In the genomic region with DNA sequence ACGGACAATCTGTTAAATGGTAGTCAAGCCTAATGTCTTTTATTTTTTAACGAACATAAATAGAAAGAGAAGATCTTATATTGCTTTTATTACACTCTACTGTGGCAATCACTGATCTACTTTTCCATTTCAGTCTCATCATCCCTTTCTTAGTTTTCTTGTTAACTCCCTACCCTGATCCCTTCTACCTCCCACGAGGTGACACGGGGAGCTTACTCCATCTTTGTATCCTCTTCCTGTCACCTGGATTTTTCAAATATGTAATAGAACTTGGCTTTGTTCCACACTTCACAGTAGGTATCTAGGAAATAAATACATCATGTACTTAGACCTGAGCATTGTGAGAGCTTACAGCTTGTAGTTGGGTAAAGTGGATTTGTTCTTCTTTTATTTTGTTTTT, we compare ENCODE assay signal across 22 cellular contexts.
DNase-seq lines count a peak whose midpoint lies in the region; ATAC-seq, FAIRE-seq and TF ChIP-seq lines count a peak whose summit lies in the region.
"Had no signal": no experiment of that assay in that cellular context is flagged by ENCODE, and none has a peak within 500 bp of the region (broad histone marks: within the 10 kb centered on the region; RNA-seq: fewer than 3 reads in every experiment).

No MANE protein-coding gene starts in this region.

- in situ Hi-C loops in K562 (cut with MboI), result no loop called here

- peaks cover 26% of the 10 kb centered on the region for H3K4me1 Mint-ChIP-seq in CD4-positive, alpha-beta T cell (ENCODE audit: low read depth)
- H3K4me1 Mint-ChIP-seq in Caco-2 (ENCODE audit: low read depth, unreplicated experiment), result peaks cover 21% of the 10 kb centered on the region
- peaks cover 55% of the 10 kb centered on the region for H3K4me1 Mint-ChIP-seq in activated T-helper 2 cell treated with anti-CD3 and anti-CD28 coated beads, Interferon-gamma antibody, Interleukin-2, Interleukin-4, amounts not matched to agents 10 μg/mL and 5 μg/mL and 100 μg/mL, durations not matched to agents 14 hours and 24 hours and 36 hours (ENCODE audit: low read depth)

- no peak for ATAC-seq in CD4-positive, alpha-beta T cell (ENCODE audit: poor library complexity)
- no peak for ATAC-seq in K562
- no peak for ATAC-seq in left ventricle myocardium superior
- ATAC-seq: A549, HCT116, Right ventricle myocardium inferior had no signal

- H3K9me3 ChIP-seq in CD4-positive, alpha-beta T cell (ENCODE audit: control insufficient read depth, low read length), result no peaks in the 10 kb centered on the region
- H3K9me3 ChIP-seq in Caco-2 (no peaks in the 10 kb centered on the region), K562 (replicated peaks; ENCODE audit: control insufficient read depth, insufficient read depth, low read depth, low read length) (no peaks in the 10 kb centered on the region)
- H3K9me3 ChIP-seq: A549; BLaER1 treated with 17β-estradiol and CSF1 and Interleukin-3, amounts not matched to agents 10 nM and 100 nM; SJSA1 had no signal

- no peak for TF ChIP-seq POLR2A in K562 (conservative IDR thresholded peaks at IDR 0.05)

- no peak for TF ChIP-seq RAD21 in K562 (CRISPR knock-in tag; conservative IDR thresholded peaks at IDR 0.05 in 1 of 2, IDR thresholded peaks at IDR 0.05 in 1 of 2)

- H3K9me3 Mint-ChIP-seq in CD4-positive, alpha-beta T cell, result no peaks in the 10 kb centered on the region
- peaks cover 12% of the 10 kb centered on the region for H3K9me3 Mint-ChIP-seq in Caco-2 (ENCODE audit: unreplicated experiment)
- peaks cover 6% of the 10 kb centered on the region for H3K9me3 Mint-ChIP-seq in activated T-helper 2 cell treated with anti-CD3 and anti-CD28 coated beads, Interferon-gamma antibody, Interleukin-2, Interleukin-4, amounts not matched to agents 10 μg/mL and 5 μg/mL and 100 μg/mL, durations not matched to agents 14 hours and 24 hours and 36 hours
- H3K9me3 Mint-ChIP-seq: CD8-positive, alpha-beta memory T cell had no signal

- H3K36me3 ChIP-seq in Caco-2 (ENCODE audit: control insufficient read depth, insufficient read depth, low read length) (no peaks in the 10 kb centered on the region), K562 (ENCODE audit: control insufficient read depth, insufficient read depth, low read length) (no peaks in the 10 kb centered on the region)
- H3K36me3 ChIP-seq: BLaER1 treated with 17β-estradiol and CSF1 and Interleukin-3, amounts not matched to agents 10 nM and 100 nM; SJSA1 had no signal

- H3K4me1 ChIP-seq in Caco-2, result peaks cover 8% of the 10 kb centered on the region; the same call in 1 of the 2 replicates
- H3K4me1 ChIP-seq in K562 (replicated peaks in 1 of 2; ENCODE audit: control insufficient read depth in 2 of 2, insufficient read depth in 2 of 2, low read length in 2 of 2), result peaks cover 40 to 76% of the 10 kb centered on the region in 2 experiments

- intact Hi-C loops in CD4-positive, alpha-beta T cell (cut with DNase I, micrococcal nuclease), result no loop called here
- intact Hi-C loops in Caco-2 (cut with micrococcal nuclease; ENCODE audit: unreplicated experiment) (no loop called here), K562 (cut with micrococcal nuclease) (no loop called here), left ventricle myocardium superior (cut with micrococcal nuclease) (no loop called here)
- intact Hi-C loops in activated T-helper 2 cell treated with anti-CD3 and anti-CD28 coated beads, Interferon-gamma antibody, Interleukin-2, Interleukin-4, amounts not matched to agents 10 μg/mL and 5 μg/mL and 100 μg/mL, durations not matched to agents 14 hours and 24 hours and 36 hours (cut with micrococcal nuclease), result no loop called here

- no peaks in the 10 kb centered on the region for H3K36me3 Mint-ChIP-seq in CD4-positive, alpha-beta T cell (ENCODE audit: low read depth)
- peaks cover 4% of the 10 kb centered on the region for H3K36me3 Mint-ChIP-seq in Caco-2 (ENCODE audit: insufficient read depth, unreplicated experiment)
- peaks cover 6% of the 10 kb centered on the region for H3K36me3 Mint-ChIP-seq in activated T-helper 2 cell treated with anti-CD3 and anti-CD28 coated beads, Interferon-gamma antibody, Interleukin-2, Interleukin-4, amounts not matched to agents 10 μg/mL and 5 μg/mL and 100 μg/mL, durations not matched to agents 14 hours and 24 hours and 36 hours (ENCODE audit: low read depth)
- H3K36me3 Mint-ChIP-seq: CD8-positive, alpha-beta memory T cell had no signal

- H4K20me1 ChIP-seq in K562 (replicated peaks; ENCODE audit: control insufficient read depth, insufficient read depth, low read length), result no peaks in the 10 kb centered on the region
- H4K20me1 ChIP-seq: BLaER1 treated with 17β-estradiol and CSF1 and Interleukin-3, amounts not matched to agents 10 nM and 100 nM had no signal

- no peak overlapping the region for H3K4me2 ChIP-seq in K562 (ENCODE audit: insufficient read depth, low read length)
- H3K4me2 ChIP-seq: A549, PC-9 had no signal

- H3K9ac ChIP-seq in K562 (ENCODE audit: insufficient read depth in 1 of 2, low read depth in 2 of 2, low read length in 2 of 2), result no peak overlapping the region
- H3K9ac ChIP-seq: BLaER1 treated with 17β-estradiol and CSF1 and Interleukin-3, amounts not matched to agents 10 nM and 100 nM had no signal

- H3K4me3 Mint-ChIP-seq in CD4-positive, alpha-beta T cell, result no peak overlapping the region
- H3K4me3 Mint-ChIP-seq in Caco-2 (ENCODE audit: unreplicated experiment), result no peak overlapping the region
- no peak overlapping the region for H3K4me3 Mint-ChIP-seq in activated T-helper 2 cell treated with anti-CD3 and anti-CD28 coated beads, Interferon-gamma antibody, Interleukin-2, Interleukin-4, amounts not matched to agents 10 μg/mL and 5 μg/mL and 100 μg/mL, durations not matched to agents 14 hours and 24 hours and 36 hours (ENCODE audit: low read depth)
- H3K4me3 Mint-ChIP-seq: CD8-positive, alpha-beta memory T cell had no signal

- peak overlapping the region; percentile 64 for H2AFZ ChIP-seq in K562 (ENCODE audit: low read depth, low read length)
- H2AFZ ChIP-seq: PC-9 had no signal

- TF ChIP-seq EP300 in K562 (IDR thresholded peaks at IDR 0.05; ENCODE audit: low read length), result no peak

- POLR2A ChIA-PET in CD4-positive, alpha-beta T cell (lab: Charles Lee), result no interaction called here
- POLR2A ChIA-PET in Caco-2 (lab: Charles Lee) (no interaction called here), K562 (lab: Yijun Ruan, JAX) (no interaction called here)

- CTCF ChIA-PET in CD4-positive, alpha-beta T cell (lab: Charles Lee), result no interaction called here
- CTCF ChIA-PET in Caco-2 (lab: Charles Lee) (no interaction called here), K562 (lab: Yijun Ruan, JAX; ENCODE audit: low intra/inter-chr PET ratio) (no interaction called here)

- H3K79me2 ChIP-seq in K562 (ENCODE audit: control insufficient read depth, insufficient read depth, low read length), result no peaks in the 10 kb centered on the region

- no peak for DNase-seq in CD4-positive, alpha-beta T cell
- DNase-seq in Caco-2, result no peak
- peak; percentile 34 for DNase-seq in NCI-H345 (lab: John Stamatoyannopoulos, UW)
- DNase-seq in K562 (ENCODE audit: extremely low read depth in 1 of 4, low spot score in 3 of 4), result no peak
- no peak for DNase-seq in activated T-helper 2 cell treated with anti-CD3 and anti-CD28 coated beads, Interferon-gamma antibody, Interleukin-2, Interleukin-4, amounts not matched to agents 10 μg/mL and 5 μg/mL and 100 μg/mL, durations not matched to agents 14 hours and 24 hours and 36 hours (ENCODE audit: low spot score)
- no peak for DNase-seq in NCI-H2171 (lab: John Stamatoyannopoulos, UW)
- DNase-seq in left ventricle myocardium superior, result no peak
- no peak for DNase-seq in NCI-H2107 treated with DMSO at 0.1 percent for 48 hours (lab: John Stamatoyannopoulos, UW; ENCODE audit: unreplicated experiment)
- DNase-seq: AML-193; CD8-positive, alpha-beta memory T cell; DMS153; KG1; MM.1S; NCI-H2029; NCI-H774; PC-9; T-helper 1 cell had no signal

- no peak for FAIRE-seq in K562 (lab: Jason Lieb, UNC)
- FAIRE-seq: A549 had no signal

- WGBS in K562 (ENCODE audit: insufficient coverage, low coverage, missing lambda C conversion rate), result 66% methylated on average over 4 of the region's 4 CpGs

- H3K27ac Mint-ChIP-seq in CD4-positive, alpha-beta T cell, result peak overlapping the region; percentile 58
- H3K27ac Mint-ChIP-seq in Caco-2 (ENCODE audit: unreplicated experiment), result peak overlapping the region; percentile 21
- no peak overlapping the region for H3K27ac Mint-ChIP-seq in activated T-helper 2 cell treated with anti-CD3 and anti-CD28 coated beads, Interferon-gamma antibody, Interleukin-2, Interleukin-4, amounts not matched to agents 10 μg/mL and 5 μg/mL and 100 μg/mL, durations not matched to agents 14 hours and 24 hours and 36 hours

- no TSS peak for BruUV-seq in Caco-2 (replicated peaks; lab: Mats Ljungman, UMichigan)
- no TSS peak for BruUV-seq in K562 (replicated peaks; lab: Mats Ljungman, UMichigan)

- no peak for TF ChIP-seq CTCF in CD4-positive, alpha-beta T cell (IDR thresholded peaks at IDR 0.05)
- no peak for TF ChIP-seq CTCF in Caco-2 (IDR thresholded peaks at IDR 0.05; ENCODE audit: insufficient read depth in 1 of 2, low read depth in 1 of 2, low read length in 1 of 2, severe bottlenecking in 1 of 2, unreplicated experiment in 1 of 2)
- TF ChIP-seq CTCF in K562 (IDR thresholded peaks at IDR 0.05 in 2 of 3, conservative IDR thresholded peaks at IDR 0.05 in 1 of 3; ENCODE audit: insufficient read depth in 2 of 3, low read depth in 1 of 3, low read length in 3 of 3), result no peak

- H3K27me3 Mint-ChIP-seq in CD4-positive, alpha-beta T cell, result no peaks in the 10 kb centered on the region
- H3K27me3 Mint-ChIP-seq in Caco-2 (ENCODE audit: insufficient read depth, unreplicated experiment), result no peaks in the 10 kb centered on the region
- H3K27me3 Mint-ChIP-seq in activated T-helper 2 cell treated with anti-CD3 and anti-CD28 coated beads, Interferon-gamma antibody, Interleukin-2, Interleukin-4, amounts not matched to agents 10 μg/mL and 5 μg/mL and 100 μg/mL, durations not matched to agents 14 hours and 24 hours and 36 hours (ENCODE audit: low read depth), result peaks cover 7% of the 10 kb centered on the region
- H3K27me3 Mint-ChIP-seq: CD8-positive, alpha-beta memory T cell had no signal

- no peaks in the 10 kb centered on the region for H3K9me1 ChIP-seq in K562 (ENCODE audit: control insufficient read depth, insufficient read depth, low read length)

- H3K27ac ChIP-seq in CD4-positive, alpha-beta T cell (ENCODE audit: low read depth, low read length), result no peak overlapping the region
- peak overlapping the region; percentile 24; the same call in 1 of the 3 replicates for H3K27ac ChIP-seq in K562 (ENCODE audit: extremely low read depth, low read depth, low read length)
- H3K27ac ChIP-seq: A549; BLaER1 treated with 17β-estradiol and CSF1 and Interleukin-3, amounts not matched to agents 10 nM and 100 nM; SJSA1 had no signal

- H3K27me3 ChIP-seq in CD4-positive, alpha-beta T cell (ENCODE audit: control insufficient read depth, insufficient read depth, low read length), result no peaks in the 10 kb centered on the region
- H3K27me3 ChIP-seq in Caco-2 (replicated peaks; ENCODE audit: control insufficient read depth, insufficient read depth, low read length), result no peaks in the 10 kb centered on the region
- H3K27me3 ChIP-seq in K562 (ENCODE audit: control insufficient read depth in 2 of 2, insufficient read depth in 2 of 2, low read length in 2 of 2), result no peaks in the 10 kb centered on the region
- H3K27me3 ChIP-seq: BLaER1 treated with 17β-estradiol and CSF1 and Interleukin-3, amounts not matched to agents 10 nM and 100 nM; SJSA1 had no signal

- no peak overlapping the region for H3K4me3 ChIP-seq in Caco-2 (ENCODE audit: low read depth, low read length)
- no peak overlapping the region for H3K4me3 ChIP-seq in K562
- H3K4me3 ChIP-seq: A549; BLaER1 treated with 17β-estradiol and CSF1 and Interleukin-3, amounts not matched to agents 10 nM and 100 nM; PC-9; SJSA1 had no signal
